1 cellular context compared by ENCODE assay signal in the genomic region with DNA sequence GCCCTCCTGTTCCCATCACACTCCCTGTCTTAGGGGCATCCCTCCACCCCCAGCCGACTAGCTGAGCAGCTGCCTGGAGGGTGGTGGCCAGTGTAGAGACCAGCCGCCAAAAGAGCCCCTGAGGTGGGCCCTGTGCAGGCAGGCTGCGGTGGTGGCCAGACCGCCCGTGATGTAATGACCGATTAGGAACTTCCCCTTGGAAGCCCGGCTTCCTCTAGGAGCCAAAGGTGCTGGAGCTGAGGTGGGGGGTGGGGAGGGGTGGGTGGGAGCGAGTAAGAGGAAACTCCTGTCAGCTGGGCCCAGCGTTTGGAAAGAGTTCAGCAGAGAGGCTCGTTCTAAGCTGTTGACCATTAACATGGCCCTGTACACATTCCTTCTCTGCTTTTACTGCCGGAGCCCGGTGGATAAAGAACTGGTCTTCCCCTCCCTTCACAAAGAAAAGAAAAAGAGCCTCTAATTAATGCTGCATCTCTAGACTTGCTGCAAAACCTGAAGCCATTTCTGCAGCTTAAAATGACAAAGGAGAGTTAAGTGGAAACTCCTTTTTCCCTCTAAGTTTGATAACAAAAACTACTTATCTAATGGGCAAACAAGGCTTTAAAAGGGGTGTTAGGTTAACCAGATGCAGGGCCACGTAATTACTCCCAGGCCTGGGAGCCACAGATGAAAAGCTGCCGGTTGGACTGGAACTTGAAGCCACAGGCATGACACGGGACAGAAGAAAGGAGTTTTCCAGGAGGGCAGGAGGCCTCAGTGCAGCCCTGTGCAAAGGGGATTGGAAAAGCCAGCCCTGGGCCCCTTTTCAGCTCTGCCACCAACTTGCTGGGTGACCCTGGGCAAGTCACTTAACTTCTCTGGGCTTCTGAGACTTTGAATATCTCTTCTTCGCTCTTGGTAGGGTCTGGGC.
TF ChIP-seq lines count a peak whose summit lies in the region.

No MANE protein-coding gene starts in this region.

TF ChIP-seq in WTC11, 78 proteins besides CTCF, POLR2A, EP300 and RAD21 (continued from another document):
- TF ChIP-seq, protein P1, sequence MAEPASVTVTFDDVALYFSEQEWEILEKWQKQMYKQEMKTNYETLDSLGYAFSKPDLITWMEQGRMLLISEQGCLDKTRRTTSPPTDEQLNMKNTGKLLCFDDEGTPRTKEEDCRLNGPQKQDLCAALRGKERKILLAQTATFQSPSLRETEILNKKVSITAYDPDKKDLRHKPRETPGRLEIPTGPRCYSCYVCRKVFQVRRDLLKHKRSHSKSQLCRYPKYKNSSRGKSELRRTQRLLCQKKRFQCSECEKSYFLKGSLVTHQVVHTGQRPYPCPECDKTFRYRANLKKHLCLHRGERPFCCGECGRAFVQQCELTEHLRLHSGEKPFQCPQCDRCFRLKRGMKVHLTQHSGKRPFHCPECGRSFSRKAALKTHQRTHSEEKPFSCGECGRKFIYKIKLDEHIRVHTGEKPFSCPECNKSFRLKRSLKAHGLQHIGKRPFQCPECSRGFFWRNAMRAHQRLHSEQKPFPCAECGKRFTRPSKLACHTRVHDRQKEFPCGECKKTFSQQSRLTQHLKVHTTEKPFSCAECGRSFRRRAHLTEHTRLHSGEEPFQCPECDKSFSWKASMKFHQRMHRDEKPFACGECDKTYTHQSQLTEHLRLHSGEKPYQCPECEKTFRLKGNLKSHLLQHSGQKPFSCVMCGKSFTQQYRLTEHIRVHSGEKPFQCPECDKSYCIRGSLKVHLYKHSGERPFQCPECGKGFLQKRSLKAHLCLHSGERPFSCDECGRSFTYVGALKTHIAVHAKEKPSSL (CRISPR knock-in tag; conservative IDR thresholded peaks at IDR 0.05) = no peak
TF ChIP-seq in WTC11: peak in this region for 0.
